ENCODE assay signal across 8 cellular contexts in the genomic region with DNA sequence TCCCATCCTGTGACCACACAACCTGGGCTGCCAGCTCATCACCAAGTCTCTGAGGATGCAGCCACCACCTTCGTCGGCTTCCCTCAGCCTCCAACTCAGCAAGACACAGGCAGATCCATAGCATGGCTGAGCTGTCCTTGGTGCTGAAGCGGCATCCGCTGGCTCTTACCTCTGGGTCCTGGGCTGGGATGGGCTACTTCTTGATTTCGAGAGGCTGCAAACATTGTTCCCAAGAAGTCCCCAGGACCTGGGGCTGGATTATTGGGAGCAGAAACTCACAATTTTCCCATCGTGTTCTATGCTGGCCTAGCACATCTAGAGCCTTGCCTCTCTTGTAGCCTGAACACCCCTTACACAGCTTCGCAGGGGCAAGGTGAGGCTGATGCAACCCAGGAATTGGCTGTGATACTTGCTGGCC. TPM values are rescaled to one million over a fixed set of nuclear protein-coding genes. Genes with fewer than 3 reads are reported as not detected.
A peak's percentile ranks its signal among the peaks of the same experiment; 100 is the strongest.
DNase-seq lines count a peak whose midpoint lies in the region; ATAC-seq, FAIRE-seq and TF ChIP-seq lines count a peak whose summit lies in the region.

No MANE protein-coding gene starts in this region.

- no peaks in the 10 kb centered on the region; the same call in 1 of the 2 replicates for H4K20me1 ChIP-seq in GM12878 (ENCODE audit: control insufficient read depth, insufficient read depth)

- intact Hi-C loops in GM12878 (cut with micrococcal nuclease; ENCODE audit: unreplicated experiment): no loop called here
- intact Hi-C loops in esophagus muscularis mucosa (cut with DNase I): no loop called here

- H3K36me3 ChIP-seq in CD4-positive, CD25-positive, alpha-beta regulatory T cell (ENCODE audit: control insufficient read depth, insufficient read depth, low read length): no peaks in the 10 kb centered on the region
- H3K36me3 ChIP-seq in GM12878 (ENCODE audit: control insufficient read depth in 2 of 2, insufficient read depth in 2 of 2, low read length in 1 of 2) (no peaks in the 10 kb centered on the region), esophagus muscularis mucosa (no peaks in the 10 kb centered on the region)

- H3K9ac ChIP-seq in GM12878 (ENCODE audit: control insufficient read depth, insufficient read depth, low read length): no peak overlapping the region

- H3K4me3 Mint-ChIP-seq in CD4-positive, CD25-positive, alpha-beta regulatory T cell: no peak overlapping the region

- in situ Hi-C loops in GM12878 (cut with MboI): no loop called here

- no peaks in the 10 kb centered on the region for H3K27me3 ChIP-seq in CD4-positive, CD25-positive, alpha-beta regulatory T cell (ENCODE audit: control insufficient read depth, insufficient read depth, low read length)
- H3K27me3 ChIP-seq in GM12878 (replicated peaks in 1 of 2; ENCODE audit: control insufficient read depth in 2 of 2, insufficient read depth in 2 of 2, low read length in 1 of 2) (no peaks in the 10 kb centered on the region; a peak in 2 of 4 replicates), esophagus muscularis mucosa (peaks cover 0 to 98% (median 6%) of the 10 kb centered on the region in 4 donors)

- H3K4me1 ChIP-seq in CD4-positive, CD25-positive, alpha-beta regulatory T cell (ENCODE audit: control insufficient read depth, insufficient read depth, low read length, poor library complexity, severe bottlenecking): no peaks in the 10 kb centered on the region
- H3K4me1 ChIP-seq in GM12878 (ENCODE audit: control insufficient read depth, insufficient read depth, low read length): no peaks in the 10 kb centered on the region
- no peaks in the 10 kb centered on the region for H3K4me1 ChIP-seq in esophagus muscularis mucosa

- RAD21 ChIA-PET in GM12878 (lab: Charles Lee; ENCODE audit: unreplicated experiment): no interaction called here

- H3K27me3 Mint-ChIP-seq in CD4-positive, CD25-positive, alpha-beta regulatory T cell: peaks cover 8% of the 10 kb centered on the region

- H3K27ac ChIP-seq in CD4-positive, CD25-positive, alpha-beta regulatory T cell (ENCODE audit: insufficient read depth, low read length, poor library complexity, severe bottlenecking): no peak overlapping the region
- H3K27ac ChIP-seq in GM12878 (ENCODE audit: control insufficient read depth, insufficient read depth) (no peak overlapping the region), esophagus muscularis mucosa (replicated peaks in 1 of 4) (no peak overlapping the region)

- H3K36me3 Mint-ChIP-seq in CD4-positive, CD25-positive, alpha-beta regulatory T cell: no peaks in the 10 kb centered on the region

- H3K4me3 ChIP-seq in CD4-positive, CD25-positive, alpha-beta regulatory T cell (ENCODE audit: low read depth, low read length): no peak overlapping the region
- H3K4me3 ChIP-seq in GM12878 (no peak overlapping the region), esophagus muscularis mucosa (no peak overlapping the region)

- no peak overlapping the region for H3K4me2 ChIP-seq in GM12878 (ENCODE audit: control insufficient read depth, insufficient read depth)

- no peak for TF ChIP-seq POLR2A in GM12878 (IDR thresholded peaks at IDR 0.05; ENCODE audit: low read depth, low read length)
- no peak for TF ChIP-seq POLR2A in esophagus muscularis mucosa (IDR thresholded peaks at IDR 0.05; ENCODE audit: low read depth)

- POLR2A ChIA-PET in GM12878 (lab: Charles Lee): no interaction called here

- TF ChIP-seq RAD21 in GM12878 (IDR thresholded peaks at IDR 0.05; ENCODE audit: insufficient read depth, low read depth, low read length): no peak

- SMC1A ChIA-PET in GM12878 (lab: Charles Lee; ENCODE audit: uncharacterized antibody, unreplicated experiment): no interaction called here

- H3K9me3 Mint-ChIP-seq in CD4-positive, CD25-positive, alpha-beta regulatory T cell: no peaks in the 10 kb centered on the region

- no peaks in the 10 kb centered on the region for H3K79me2 ChIP-seq in GM12878 (ENCODE audit: control insufficient read depth, insufficient read depth, low read length)

- no TSS peak for BruUV-seq in GM12878 (replicated peaks; lab: Mats Ljungman, UMichigan)

- H2AFZ ChIP-seq in GM12878 (ENCODE audit: control insufficient read depth, low read depth, low read length): no peak overlapping the region

- no peak overlapping the region for H3K27ac Mint-ChIP-seq in CD4-positive, CD25-positive, alpha-beta regulatory T cell

- no peaks in the 10 kb centered on the region for H3K4me1 Mint-ChIP-seq in CD4-positive, CD25-positive, alpha-beta regulatory T cell

- no peak for TF ChIP-seq EP300 in GM12878 (IDR thresholded peaks at IDR 0.05; ENCODE audit: borderline replicate concordance in 1 of 2, control insufficient read depth in 1 of 2, low read depth in 2 of 2, low read length in 2 of 2)
- no peak for TF ChIP-seq EP300 in esophagus muscularis mucosa (IDR thresholded peaks at IDR 0.05)

- no peak for ATAC-seq in CD4-positive, CD25-positive, alpha-beta regulatory T cell (ENCODE audit: low read depth in 2 of 2)
- ATAC-seq in GM12878 (no peak), GM21825 (IDR thresholded peaks at IDR 0.05; ENCODE audit: unreplicated experiment) (no peak), HG03097 (IDR thresholded peaks at IDR 0.05; ENCODE audit: low FRiP score, unreplicated experiment) (no peak)

- 16% methylated on average over 7 of the region's 7 CpGs for WGBS in GM12878 (ENCODE audit: insufficient coverage, insufficient replicate concordance, low lambda C conversion rate, missing lambda C conversion rate)
- 23% methylated on average over 7 of the region's 7 CpGs for WGBS in esophagus muscularis mucosa

- peak in 2 of 3 donors; percentile 10 to 25 for DNase-seq in CD4-positive, CD25-positive, alpha-beta regulatory T cell
- DNase-seq in LHCN-M2 (ENCODE audit: low read depth): peak; percentile 44
- DNase-seq in GM12878 (ENCODE audit: low read depth, low spot score): no peak
- peak; percentile 61 to 67 for DNase-seq in lung microvascular endothelial cell (ENCODE audit: low read depth in 2 of 2)
- no peak for DNase-seq in OCI-M2 (lab: John Stamatoyannopoulos, UW; ENCODE audit: unreplicated experiment)
- DNase-seq in esophagus muscularis mucosa (ENCODE audit: extremely low spot score): no peak

- TF ChIP-seq CTCF in GM12878 (IDR thresholded peaks at IDR 0.05 in 2 of 3, conservative IDR thresholded peaks at IDR 0.05 in 1 of 3; ENCODE audit: control insufficient read depth in 2 of 3, extremely low read depth in 1 of 3, insufficient read depth in 1 of 3, low read depth in 3 of 3, low read length in 3 of 3) (no peak), esophagus muscularis mucosa (IDR thresholded peaks at IDR 0.05) (no peak)

- no peak for FAIRE-seq in GM12878 (lab: Jason Lieb, UNC)

- no peaks in the 10 kb centered on the region for H3K9me3 ChIP-seq in CD4-positive, CD25-positive, alpha-beta regulatory T cell (ENCODE audit: control insufficient read depth in 2 of 2, low read length in 2 of 2)
- H3K9me3 ChIP-seq in GM12878 (replicated peaks; ENCODE audit: control insufficient read depth, insufficient read depth, low read length) (no peaks in the 10 kb centered on the region), esophagus muscularis mucosa (no peaks in the 10 kb centered on the region)

- CTCF ChIA-PET in GM12878 (lab: Yijun Ruan, JAX): no interaction called here

RNA-seq across cellular contexts. Expression of a gene that starts 24.9 kb away (rescaled TPM):
- not detected for total RNA-seq in CD4-positive, CD25-positive, alpha-beta regulatory T cell
- not detected for polyA plus RNA-seq in CD4-positive, CD25-positive, alpha-beta regulatory T cell
- total RNA-seq in LHCN-M2 (2014; rRNA removed) (not detected in 2 replicates), GM12878 (2014; rRNA removed) (not detected in 2 replicates), GM12878 (2014; rRNA removed; fragmentation: Illumina TruSeq; extraction: Trizol) (not detected in 2 replicates), GM12878 (2021) (0.24 and 0.59 TPM in 2 replicates), lung microvascular endothelial cell (not detected in 2 replicates), esophagus muscularis mucosa (100 to 1,000 TPM; 132 to 359 (median 164) TPM)
- polyA plus RNA-seq in LHCN-M2 (2012): not detected
- total RNA-seq in GM12878 (2013; cell fraction: nucleolus; rRNA removed): not detected in 2 replicates
- not detected for polyA plus RNA-seq in GM12878 (2011; ENCODE audit: low read depth)
- polyA plus RNA-seq in GM12878 (2011; rRNA removed) (not detected in 2 replicates), GM12878 (2014; fragmentation: Illumina TruSeq; extraction: Trizol) (not detected in 2 replicates), GM12878 (2014; fragmentation: Nextera tagmentation; extraction: Ambion mirVana) (not detected), GM12878 (2014; rRNA removed) (not detected in 2 replicates), GM12878 (2016; fragmentation: Nextera tagmentation; extraction: Ambion mirVana) (not detected)
- not detected in 2 replicates for polyA plus RNA-seq in GM12878 (2011; cell fraction: cytosol; rRNA removed)
- not detected in 2 replicates for polyA plus RNA-seq in GM12878 (2011; cell fraction: nucleus; rRNA removed)
- polyA plus RNA-seq in GM12878 (2012): not detected in 2 replicates
- polyA minus RNA-seq in GM12878 (2011; rRNA and poly(A)+ RNA removed): not detected in 2 replicates
- polyA minus RNA-seq in GM12878 (2011; cell fraction: cytosol; rRNA and poly(A)+ RNA removed): not detected in 2 replicates
- polyA minus RNA-seq in GM12878 (2011; cell fraction: nucleus; rRNA and poly(A)+ RNA removed): not detected in 2 replicates

RNA-seq across cellular contexts. Expression of a gene that starts 31.9 kb away (rescaled TPM):
- not detected for total RNA-seq in CD4-positive, CD25-positive, alpha-beta regulatory T cell
- not detected for polyA plus RNA-seq in CD4-positive, CD25-positive, alpha-beta regulatory T cell
- not detected in 2 replicates for total RNA-seq in LHCN-M2 (2014; rRNA removed)
- not detected for polyA plus RNA-seq in LHCN-M2 (2012)
- not detected in 2 replicates for total RNA-seq in GM12878 (2013; cell fraction: nucleolus; rRNA removed)
- not detected in 2 replicates for total RNA-seq in GM12878 (2014; rRNA removed)
- total RNA-seq in GM12878 (2014; rRNA removed; fragmentation: Illumina TruSeq; extraction: Trizol): not detected in 2 replicates
- 0.64 and 0.74 TPM in 2 replicates for total RNA-seq in GM12878 (2021)
- polyA plus RNA-seq in GM12878 (2011; ENCODE audit: low read depth): not detected
- not detected in 2 replicates for polyA plus RNA-seq in GM12878 (2011; rRNA removed)
- polyA plus RNA-seq in GM12878 (2011; cell fraction: cytosol; rRNA removed): not detected in 2 replicates
- not detected in 2 replicates for polyA plus RNA-seq in GM12878 (2011; cell fraction: nucleus; rRNA removed)
- not detected in 2 replicates for polyA plus RNA-seq in GM12878 (2012)
- not detected in 2 replicates for polyA plus RNA-seq in GM12878 (2014; fragmentation: Illumina TruSeq; extraction: Trizol)
- not detected for polyA plus RNA-seq in GM12878 (2014; fragmentation: Nextera tagmentation; extraction: Ambion mirVana)
- polyA plus RNA-seq in GM12878 (2014; rRNA removed): not detected in 2 replicates
- not detected for polyA plus RNA-seq in GM12878 (2016; fragmentation: Nextera tagmentation; extraction: Ambion mirVana)
- polyA minus RNA-seq in GM12878 (2011; rRNA and poly(A)+ RNA removed): not detected in 2 replicates
- not detected in 2 replicates for polyA minus RNA-seq in GM12878 (2011; cell fraction: cytosol; rRNA and poly(A)+ RNA removed)
- polyA minus RNA-seq in GM12878 (2011; cell fraction: nucleus; rRNA and poly(A)+ RNA removed): not detected in 2 replicates
- total RNA-seq in lung microvascular endothelial cell: not detected in 2 replicates
- 100 to 1,000 TPM; 171 to 311 (median 181) TPM for total RNA-seq in esophagus muscularis mucosa

RNA-seq across cellular contexts. Expression of a gene that starts 41.5 kb away (rescaled TPM):
- not detected for total RNA-seq in CD4-positive, CD25-positive, alpha-beta regulatory T cell
- polyA plus RNA-seq in CD4-positive, CD25-positive, alpha-beta regulatory T cell: not detected
- not detected in 2 replicates for total RNA-seq in LHCN-M2 (2014; rRNA removed)
- polyA plus RNA-seq in LHCN-M2 (2012): not detected
- total RNA-seq in GM12878 (2013; cell fraction: nucleolus; rRNA removed): not detected in 2 replicates
- total RNA-seq in GM12878 (2014; rRNA removed): not detected in 2 replicates
- not detected in 2 replicates for total RNA-seq in GM12878 (2014; rRNA removed; fragmentation: Illumina TruSeq; extraction: Trizol)
- total RNA-seq in GM12878 (2021): 0.19 and 0.62 TPM in 2 replicates
- not detected for polyA plus RNA-seq in GM12878 (2011; ENCODE audit: low read depth)
- polyA plus RNA-seq in GM12878 (2011; rRNA removed): not detected in 2 replicates
- 0.04 TPM in 1 of 2 replicates, not detected in the other for polyA plus RNA-seq in GM12878 (2011; cell fraction: cytosol; rRNA removed)
- not detected in 2 replicates for polyA plus RNA-seq in GM12878 (2011; cell fraction: nucleus; rRNA removed)
- polyA plus RNA-seq in GM12878 (2012): not detected in 2 replicates
- not detected in 2 replicates for polyA plus RNA-seq in GM12878 (2014; fragmentation: Illumina TruSeq; extraction: Trizol)
- polyA plus RNA-seq in GM12878 (2014; fragmentation: Nextera tagmentation; extraction: Ambion mirVana): not detected
- not detected in 2 replicates for polyA plus RNA-seq in GM12878 (2014; rRNA removed)
- polyA plus RNA-seq in GM12878 (2016; fragmentation: Nextera tagmentation; extraction: Ambion mirVana): not detected
- polyA minus RNA-seq in GM12878 (2011; rRNA and poly(A)+ RNA removed): not detected in 2 replicates
- not detected in 2 replicates for polyA minus RNA-seq in GM12878 (2011; cell fraction: cytosol; rRNA and poly(A)+ RNA removed)
- polyA minus RNA-seq in GM12878 (2011; cell fraction: nucleus; rRNA and poly(A)+ RNA removed): not detected in 2 replicates
- not detected in 2 replicates for total RNA-seq in lung microvascular endothelial cell
- 100 to 1,000 TPM; 254 to 583 (median 288) TPM for total RNA-seq in esophagus muscularis mucosa

RNA-seq across cellular contexts. Expression of a gene that starts 48.2 kb away (rescaled TPM):
- total RNA-seq in CD4-positive, CD25-positive, alpha-beta regulatory T cell: not detected
- polyA plus RNA-seq in CD4-positive, CD25-positive, alpha-beta regulatory T cell: not detected
- total RNA-seq in LHCN-M2 (2014; rRNA removed) (not detected in 2 replicates), GM12878 (2014; rRNA removed) (not detected in 2 replicates), GM12878 (2014; rRNA removed; fragmentation: Illumina TruSeq; extraction: Trizol) (not detected in 2 replicates), GM12878 (2021) (not detected in 2 replicates), lung microvascular endothelial cell (not detected in 2 replicates), esophagus muscularis mucosa (not detected)
- polyA plus RNA-seq in LHCN-M2 (2012): not detected
- not detected in 2 replicates for total RNA-seq in GM12878 (2013; cell fraction: nucleolus; rRNA removed)
- not detected for polyA plus RNA-seq in GM12878 (2011; ENCODE audit: low read depth)
- polyA plus RNA-seq in GM12878 (2011; rRNA removed) (not detected in 2 replicates), GM12878 (2014; fragmentation: Illumina TruSeq; extraction: Trizol) (not detected in 2 replicates), GM12878 (2014; fragmentation: Nextera tagmentation; extraction: Ambion mirVana) (not detected), GM12878 (2014; rRNA removed) (not detected in 2 replicates), GM12878 (2016; fragmentation: Nextera tagmentation; extraction: Ambion mirVana) (not detected)
- not detected in 2 replicates for polyA plus RNA-seq in GM12878 (2011; cell fraction: cytosol; rRNA removed)
- polyA plus RNA-seq in GM12878 (2011; cell fraction: nucleus; rRNA removed): not detected in 2 replicates
- polyA plus RNA-seq in GM12878 (2012): 0.06 and 0.19 TPM in 2 replicates
- not detected in 2 replicates for polyA minus RNA-seq in GM12878 (2011; rRNA and poly(A)+ RNA removed)
- not detected in 2 replicates for polyA minus RNA-seq in GM12878 (2011; cell fraction: cytosol; rRNA and poly(A)+ RNA removed)
- polyA minus RNA-seq in GM12878 (2011; cell fraction: nucleus; rRNA and poly(A)+ RNA removed): not detected in 2 replicates

Comparison
In these comparisons a context has a peak if more than half of its experiments do, and no peak if none do; other contexts are left out.
1. DNase-seq: peak in CD4-positive, CD25-positive, alpha-beta regulatory T cell (2 of 3), LHCN-M2 (single experiment) and lung microvascular endothelial cell (2 of 2); none in GM12878 (single experiment), OCI-M2 (single experiment) and esophagus muscularis mucosa (single experiment).
2. RNA of a gene that starts 24.9 kb away (total RNA-seq): 132 to 359 TPM in esophagus muscularis mucosa; not detected in CD4-positive, CD25-positive, alpha-beta regulatory T cell (single experiment), not detected in LHCN-M2, 0.24 to 0.59 TPM in GM12878 and not detected in lung microvascular endothelial cell; every median in the first group is over 10 times any median in the second.
3. RNA of a gene that starts 31.9 kb away (total RNA-seq): 171 to 311 TPM in esophagus muscularis mucosa; not detected in CD4-positive, CD25-positive, alpha-beta regulatory T cell (single experiment), not detected in LHCN-M2, 0.64 to 0.74 TPM in GM12878 and not detected in lung microvascular endothelial cell; every median in the first group is over 10 times any median in the second.
4. RNA of a gene that starts 41.5 kb away (total RNA-seq): 254 to 583 TPM in esophagus muscularis mucosa; not detected in LHCN-M2, not detected in CD4-positive, CD25-positive, alpha-beta regulatory T cell (single experiment), 0.19 to 0.62 TPM in GM12878 and not detected in lung microvascular endothelial cell; every median in the first group is over 100 times any median in the second.